Comparison of ENCODE assay signal across 21 cellular contexts in genomic region chr6:43610431-43610830, GRCh38. TPM values are rescaled to one million over a fixed set of nuclear protein-coding genes. Genes with fewer than 3 reads are reported as not detected.
DNase-seq lines count a peak whose midpoint lies in the region; ATAC-seq and TF ChIP-seq lines count a peak whose summit lies in the region.
"Had no signal": no experiment of that assay in that cellular context is flagged by ENCODE, and none has a peak within 500 bp of the region (broad histone marks: within the 10 kb centered on the region; RNA-seq: fewer than 3 reads in every experiment).

No MANE protein-coding gene starts in this region.

- no peaks in the 10 kb centered on the region for H3K9me1 ChIP-seq in IMR-90 (ENCODE audit: insufficient read depth, low read length)

- ATAC-seq in IMR-90 (ENCODE audit: low read depth), result no peak
- ATAC-seq in stimulated activated naive CD8-positive, alpha-beta T cell treated with anti-CD3 and anti-CD28 coated beads, Interleukin-15, amount 100 ng/mL, for 72 hours, result no peak
- ATAC-seq: A549 had no signal

- no peak for TF ChIP-seq RAD21 in IMR-90 (IDR thresholded peaks at IDR 0.05; ENCODE audit: low read length)

- no peak overlapping the region for H3K4ac ChIP-seq in IMR-90 (ENCODE audit: low read depth, low read length)
- H3K4ac ChIP-seq in trophoblast cell (ENCODE audit: low read depth, low read length), result no peak overlapping the region

- H3K9me3 Mint-ChIP-seq in brain, result no peaks in the 10 kb centered on the region
- no peaks in the 10 kb centered on the region for H3K9me3 Mint-ChIP-seq in stimulated activated naive CD8-positive, alpha-beta T cell treated with anti-CD3 and anti-CD28 coated beads, Interleukin-15, amount 100 ng/mL, for 72 hours
- H3K9me3 Mint-ChIP-seq: CD14-positive monocyte had no signal

- peaks cover 58% of the 10 kb centered on the region for H3K36me3 ChIP-seq in GM23248 (ENCODE audit: low read depth)
- peaks cover 19% of the 10 kb centered on the region for H3K36me3 ChIP-seq in IMR-90 (ENCODE audit: control insufficient read depth, insufficient read depth, low read length)
- peaks cover 22 to 28% of the 10 kb centered on the region in 2 experiments for H3K36me3 ChIP-seq in trophoblast cell (ENCODE audit: control insufficient read depth in 1 of 2, insufficient read depth in 2 of 2, low read length in 2 of 2)

- CTCF ChIA-PET in IMR-90 (lab: Yijun Ruan, JAX), result interaction anchor here (0.7 kb wide), 1 partner anchor 20 kb away, joined by 3 read pairs; no protein-coding TSS in a partner anchor

- H4K8ac ChIP-seq in IMR-90 (ENCODE audit: low read depth in 2 of 2, low read length in 2 of 2) (no peak overlapping the region), trophoblast cell (ENCODE audit: low read depth, low read length) (no peak overlapping the region)

- H2BK12ac ChIP-seq in trophoblast cell (ENCODE audit: low read length), result no peak overlapping the region

- DNase-seq in GM23248, result peak; percentile 46
- DNase-seq in IMR-90, result peak; percentile 14
- DNase-seq in trophoblast cell, result peak; percentile 44 to 54
- no peak for DNase-seq in HK-2 (ENCODE audit: unreplicated experiment)
- no peak for DNase-seq in stimulated activated naive CD8-positive, alpha-beta T cell treated with anti-CD3 and anti-CD28 coated beads, Interleukin-15, amount 100 ng/mL, for 72 hours
- no peak for DNase-seq in NCI-H2107 treated with DMSO at 0.1 percent for 48 hours (lab: John Stamatoyannopoulos, UW; ENCODE audit: unreplicated experiment)
- DNase-seq: EL, GF-D8, H7, NCI-H1092 treated with DMSO at 0.1 percent for 48 hours, NCI-H1436 treated with DMSO at 0.1 percent for 48 hours, NCI-H1930, NCI-H226, NCI-H524, Peyer's patch had no signal

- TF ChIP-seq CTCF in IMR-90 (conservative IDR thresholded peaks at IDR 0.05; ENCODE audit: low read depth, low read length), result no peak
- no peak for TF ChIP-seq CTCF in brain (conservative IDR thresholded peaks at IDR 0.05)

- no peak overlapping the region for H2BK15ac ChIP-seq in IMR-90 (ENCODE audit: low read depth, low read length)

- H3K27me3 ChIP-seq in GM23248 (replicated peaks; ENCODE audit: insufficient read depth), result no peaks in the 10 kb centered on the region
- no peaks in the 10 kb centered on the region for H3K27me3 ChIP-seq in IMR-90 (ENCODE audit: control insufficient read depth, insufficient read depth, low read length)
- H3K27me3 ChIP-seq in trophoblast cell (ENCODE audit: insufficient read depth, low read length), result no peaks in the 10 kb centered on the region
- H3K27me3 ChIP-seq: Peyer's patch had no signal

- in situ Hi-C loops in GM23248 (cut with MboI) (no loop called here), IMR-90 (cut with MboI; ENCODE audit: low sequenced_read_pairs) (no loop called here)

- H3K36me3 Mint-ChIP-seq in brain, result peaks cover 62% of the 10 kb centered on the region

- no peak overlapping the region for H4K12ac ChIP-seq in trophoblast cell (ENCODE audit: low read depth, low read length)

- H2BK20ac ChIP-seq in IMR-90 (ENCODE audit: low read depth, low read length), result no peak overlapping the region

- POLR2A ChIA-PET in IMR-90 (lab: Charles Lee; ENCODE audit: unreplicated experiment), result no interaction called here

- no peak overlapping the region for H4K5ac ChIP-seq in IMR-90 (ENCODE audit: low read depth, low read length)

- H2BK5ac ChIP-seq in IMR-90 (ENCODE audit: low read depth, low read length, poor library complexity, severe bottlenecking) (no peak overlapping the region), trophoblast cell (ENCODE audit: low read depth, low read length, poor library complexity) (no peak overlapping the region)

- H2BK120ac ChIP-seq in IMR-90 (ENCODE audit: low read depth, low read length) (no peak overlapping the region), trophoblast cell (ENCODE audit: insufficient read depth, low read length, poor library complexity) (no peak overlapping the region)

- H3K23ac ChIP-seq in IMR-90 (ENCODE audit: low read depth, low read length) (no peak overlapping the region), trophoblast cell (ENCODE audit: low read length) (no peak overlapping the region)

- H3K4me3 ChIP-seq in GM23248, result no peak overlapping the region
- no peak overlapping the region for H3K4me3 ChIP-seq in IMR-90 (ENCODE audit: insufficient read depth, low read depth, low read length)
- no peak overlapping the region for H3K4me3 ChIP-seq in trophoblast cell (ENCODE audit: low read depth, low read length)
- H3K4me3 ChIP-seq: A549, Peyer's patch had no signal

- intact Hi-C loops in IMR-90 (cut with micrococcal nuclease), result no loop called here

- H3K79me2 ChIP-seq in GM23248 (ENCODE audit: insufficient read depth) (no peaks in the 10 kb centered on the region; the same call in 1 of the 2 replicates), trophoblast cell (ENCODE audit: control insufficient read depth, insufficient read depth, low read length, poor library complexity) (no peaks in the 10 kb centered on the region)

- H3F3A ChIP-seq in GM23248 (ENCODE audit: insufficient read depth), result peaks cover 61% of the 10 kb centered on the region

- no peak overlapping the region for H2AK5ac ChIP-seq in IMR-90 (ENCODE audit: low read depth, low read length)
- no peak overlapping the region for H2AK5ac ChIP-seq in trophoblast cell (ENCODE audit: low read length)

- H3K9me2 ChIP-seq in GM23248 (ENCODE audit: insufficient read depth), result no peaks in the 10 kb centered on the region

- dilution Hi-C loops in IMR-90 (cut with HindIII; ENCODE audit: low sequenced_read_pairs, unreplicated experiment), result no loop called here

- TF ChIP-seq POLR2A in IMR-90 (IDR thresholded peaks at IDR 0.05; ENCODE audit: low read depth, low read length), result no peak

- H4K20me1 ChIP-seq in GM23248 (ENCODE audit: insufficient read depth) (no peaks in the 10 kb centered on the region), IMR-90 (ENCODE audit: insufficient read depth, low read length) (peaks cover 4% of the 10 kb centered on the region; the same call in 1 of the 2 replicates)

- H3K4me1 ChIP-seq in GM23248 (ENCODE audit: insufficient read depth) (peaks cover 10% of the 10 kb centered on the region), IMR-90 (ENCODE audit: control insufficient read depth, insufficient read depth, low read length) (no peaks in the 10 kb centered on the region), trophoblast cell (ENCODE audit: control insufficient read depth in 1 of 2, insufficient read depth in 2 of 2, low read length in 2 of 2) (peaks cover 3 to 5% of the 10 kb centered on the region in 2 experiments)
- H3K4me1 ChIP-seq: A549, Peyer's patch had no signal

- peaks cover 12% of the 10 kb centered on the region for H3K4me1 Mint-ChIP-seq in brain
- peaks cover 5% of the 10 kb centered on the region for H3K4me1 Mint-ChIP-seq in stimulated activated naive CD8-positive, alpha-beta T cell treated with anti-CD3 and anti-CD28 coated beads, Interleukin-15, amount 100 ng/mL, for 72 hours

- no peak overlapping the region for H4K91ac ChIP-seq in IMR-90 (ENCODE audit: insufficient read depth, low read depth, low read length)
- no peak overlapping the region for H4K91ac ChIP-seq in trophoblast cell (ENCODE audit: low read depth, low read length)

- no peak overlapping the region for H2AFZ ChIP-seq in GM23248
- no peak overlapping the region for H2AFZ ChIP-seq in IMR-90 (replicated peaks; ENCODE audit: low read length, poor library complexity)
- no peak overlapping the region for H2AFZ ChIP-seq in trophoblast cell (ENCODE audit: insufficient read depth, low read length, poor library complexity)

- H3K56ac ChIP-seq in IMR-90 (ENCODE audit: extremely low read depth, insufficient read depth, low read length), result no peak overlapping the region

- 89 to 94% methylated on average over 5 of the region's 5 CpGs for WGBS in GM23248 (ENCODE audit: low coverage in 1 of 2, low lambda C conversion rate in 2 of 2, missing lambda C conversion rate in 2 of 2), 2 experiments
- 93% methylated on average over 3 of the region's 5 CpGs; no CpG with 5 or more reads in 1 of the 2 experiments for WGBS in IMR-90 (ENCODE audit: extremely low coverage in 2 of 2, insufficient read length in 1 of 2), 2 experiments
- no CpG with 5 or more reads among the region's 5 CpGs for WGBS in trophoblast cell (ENCODE audit: extremely low coverage, insufficient coverage, insufficient read length)

- no peak overlapping the region for H2AK9ac ChIP-seq in IMR-90 (replicated peaks; ENCODE audit: low read depth, low read length, poor library complexity)

- no TSS peak for BruUV-seq in IMR-90 (replicated peaks; lab: Mats Ljungman, UMichigan)

- H3K79me1 ChIP-seq in IMR-90 (ENCODE audit: low read depth in 1 of 2, low read length in 2 of 2), result peaks cover 2 to 24% of the 10 kb centered on the region in 2 experiments
- no peaks in the 10 kb centered on the region for H3K79me1 ChIP-seq in trophoblast cell (ENCODE audit: low read length)

- no peaks in the 10 kb centered on the region for H3K9me3 ChIP-seq in GM23248 (ENCODE audit: low read depth)
- no peaks in the 10 kb centered on the region for H3K9me3 ChIP-seq in IMR-90 (ENCODE audit: control insufficient read depth, insufficient read depth, low read length)
- H3K9me3 ChIP-seq in trophoblast cell (ENCODE audit: insufficient read depth, low read depth, low read length), result no peaks in the 10 kb centered on the region
- H3K9me3 ChIP-seq: A549, Peyer's patch had no signal

- H3K9ac ChIP-seq in GM23248, result no peak overlapping the region
- no peak overlapping the region for H3K9ac ChIP-seq in IMR-90 (ENCODE audit: low read depth, low read length)
- no peak overlapping the region for H3K9ac ChIP-seq in trophoblast cell (ENCODE audit: low read length)
- H3K9ac ChIP-seq: KMS-11 had no signal

- no peak overlapping the region for H3K14ac ChIP-seq in IMR-90 (replicated peaks; ENCODE audit: low read depth, low read length)
- H3K14ac ChIP-seq in trophoblast cell (ENCODE audit: low read length), result no peak overlapping the region

- H3K27ac Mint-ChIP-seq in brain, result peak overlapping the region in 3 of 5 experiments; percentile 5 to 68 (median 15)
- peak overlapping the region in 1 of 2 donors; percentile 61 for H3K27ac Mint-ChIP-seq in stimulated activated naive CD8-positive, alpha-beta T cell treated with anti-CD3 and anti-CD28 coated beads, Interleukin-15, amount 100 ng/mL, for 72 hours
- H3K27ac Mint-ChIP-seq: B cell had no signal

- no peak overlapping the region for H3K18ac ChIP-seq in IMR-90 (ENCODE audit: low read depth, low read length)
- H3K18ac ChIP-seq in trophoblast cell (ENCODE audit: low read length), result no peak overlapping the region

- H3K27ac ChIP-seq in GM23248, result no peak overlapping the region
- no peak overlapping the region for H3K27ac ChIP-seq in IMR-90 (ENCODE audit: insufficient read depth, low read length)
- H3K27ac ChIP-seq in trophoblast cell (ENCODE audit: low read depth, low read length), result no peak overlapping the region
- H3K27ac ChIP-seq: A549, KMS-11, Peyer's patch had no signal

- H3K4me2 ChIP-seq in GM23248 (ENCODE audit: unreplicated experiment) (no peak overlapping the region), IMR-90 (ENCODE audit: low read depth, low read length) (no peak overlapping the region), trophoblast cell (ENCODE audit: low read length) (no peak overlapping the region)
- H3K4me2 ChIP-seq: A549, KMS-11 had no signal

- no peaks in the 10 kb centered on the region for H3K27me3 Mint-ChIP-seq in brain
- no peaks in the 10 kb centered on the region for H3K27me3 Mint-ChIP-seq in stimulated activated naive CD8-positive, alpha-beta T cell treated with anti-CD3 and anti-CD28 coated beads, Interleukin-15, amount 100 ng/mL, for 72 hours
- H3K27me3 Mint-ChIP-seq: B cell had no signal

- H3K4me3 Mint-ChIP-seq in brain, result no peak overlapping the region
- no peak overlapping the region for H3K4me3 Mint-ChIP-seq in stimulated activated naive CD8-positive, alpha-beta T cell treated with anti-CD3 and anti-CD28 coated beads, Interleukin-15, amount 100 ng/mL, for 72 hours
- H3K4me3 Mint-ChIP-seq: B cell, CD14-positive monocyte had no signal

RNA-seq across cellular contexts. Expression of gene GTPBP2, which starts 18.6 kb away (rescaled TPM):
- total RNA-seq in GM23248 (2014; rRNA removed; shearing (Covaris generic)), result 80.7 and 88.3 TPM in 2 replicates
- polyA plus RNA-seq in GM23248 (2016; fragmentation: Nextera tagmentation; extraction: Ambion mirVana), result 15.5 and 15.9 TPM in 2 replicates
- 34.2 and 38.4 TPM in 2 replicates for total RNA-seq in IMR-90 (2012; rRNA removed)
- 79.7 and 86.6 TPM in 2 replicates for polyA plus RNA-seq in IMR-90 (2012; rRNA removed)
- polyA plus RNA-seq in IMR-90 (2012; cell fraction: cytosol; rRNA removed), result 30.1 and 40.2 TPM in 2 replicates
- 470 and 640 TPM in 2 replicates for polyA plus RNA-seq in IMR-90 (2012; cell fraction: nucleus; rRNA removed; ENCODE audit: low replicate concordance)
- polyA plus RNA-seq in brain (ENCODE audit: insufficient read depth, low read depth, low replicate concordance), result 57.8 TPM
- 55.6 and 59.2 TPM in 2 replicates for polyA plus RNA-seq in trophoblast cell (2013)

RNA-seq across cellular contexts. Expression of gene MAD2L1BP, which starts 25.2 kb away (rescaled TPM):
- 33.1 and 33.9 TPM in 2 replicates for total RNA-seq in GM23248 (2014; rRNA removed; shearing (Covaris generic))
- polyA plus RNA-seq in GM23248 (2016; fragmentation: Nextera tagmentation; extraction: Ambion mirVana), result 32.9 and 34.2 TPM in 2 replicates
- total RNA-seq in IMR-90 (2012; rRNA removed), result 28.1 and 31.1 TPM in 2 replicates
- 40.4 and 50.2 TPM in 2 replicates for polyA plus RNA-seq in IMR-90 (2012; rRNA removed)
- 20.9 and 32.3 TPM in 2 replicates for polyA plus RNA-seq in IMR-90 (2012; cell fraction: cytosol; rRNA removed)
- 22.5 and 23.5 TPM in 2 replicates for polyA plus RNA-seq in IMR-90 (2012; cell fraction: nucleus; rRNA removed; ENCODE audit: low replicate concordance)
- polyA plus RNA-seq in brain (ENCODE audit: insufficient read depth, low read depth, low replicate concordance), result 32.9 TPM
- 20.6 and 21.2 TPM in 2 replicates for polyA plus RNA-seq in trophoblast cell (2013)

RNA-seq across cellular contexts. Expression of gene RSPH9, which starts 34.4 kb away (rescaled TPM):
- total RNA-seq in GM23248 (2014; rRNA removed; shearing (Covaris generic)), result 0.11 TPM in 1 of 2 replicates, not detected in the other
- polyA plus RNA-seq in GM23248 (2016; fragmentation: Nextera tagmentation; extraction: Ambion mirVana) (1.2 and 1.3 TPM in 2 replicates), IMR-90 (2012; rRNA removed) (0.21 and 0.24 TPM in 2 replicates), brain (ENCODE audit: insufficient read depth, low read depth, low replicate concordance) (4.1 TPM)
- total RNA-seq in IMR-90 (2012; rRNA removed), result under 0.01 and 0.18 TPM in 2 replicates
- 0.34 and 0.38 TPM in 2 replicates for polyA plus RNA-seq in IMR-90 (2012; cell fraction: cytosol; rRNA removed)
- polyA plus RNA-seq in IMR-90 (2012; cell fraction: nucleus; rRNA removed; ENCODE audit: low replicate concordance), result 0.14 and 0.24 TPM in 2 replicates
- 0.19 and 0.23 TPM in 2 replicates for polyA plus RNA-seq in trophoblast cell (2013)
- total RNA-seq: B cell, HT1080 had no signal

RNA-seq across cellular contexts. Expression of gene POLH, which starts 34.4 kb away (rescaled TPM):
- 27.6 and 28.6 TPM in 2 replicates for total RNA-seq in GM23248 (2014; rRNA removed; shearing (Covaris generic))
- polyA plus RNA-seq in GM23248 (2016; fragmentation: Nextera tagmentation; extraction: Ambion mirVana), result 23.0 and 25.3 TPM in 2 replicates
- 25.8 and 26.0 TPM in 2 replicates for total RNA-seq in IMR-90 (2012; rRNA removed)
- polyA plus RNA-seq in IMR-90 (2012; rRNA removed), result 13.1 and 13.3 TPM in 2 replicates
- 4.7 and 6.3 TPM in 2 replicates for polyA plus RNA-seq in IMR-90 (2012; cell fraction: cytosol; rRNA removed)
- polyA plus RNA-seq in IMR-90 (2012; cell fraction: nucleus; rRNA removed; ENCODE audit: low replicate concordance), result 3.2 and 14.1 TPM in 2 replicates
- polyA plus RNA-seq in brain (ENCODE audit: insufficient read depth, low read depth, low replicate concordance), result 14.0 TPM
- polyA plus RNA-seq in trophoblast cell (2013), result 11.2 and 12.6 TPM in 2 replicates

RNA-seq across cellular contexts. Expression of gene XPO5, which starts 34.6 kb away (rescaled TPM):
- total RNA-seq in GM23248 (2014; rRNA removed; shearing (Covaris generic)), result 27.6 and 29.5 TPM in 2 replicates
- polyA plus RNA-seq in GM23248 (2016; fragmentation: Nextera tagmentation; extraction: Ambion mirVana) (17.9 and 18.8 TPM in 2 replicates), IMR-90 (2012; rRNA removed) (27.3 and 29.0 TPM in 2 replicates), brain (ENCODE audit: insufficient read depth, low read depth, low replicate concordance) (54.6 TPM)
- 30.0 and 30.1 TPM in 2 replicates for total RNA-seq in IMR-90 (2012; rRNA removed)
- 7.0 and 15.6 TPM in 2 replicates for polyA plus RNA-seq in IMR-90 (2012; cell fraction: cytosol; rRNA removed)
- 25.4 and 42.1 TPM in 2 replicates for polyA plus RNA-seq in IMR-90 (2012; cell fraction: nucleus; rRNA removed; ENCODE audit: low replicate concordance)
- polyA plus RNA-seq in trophoblast cell (2013), result 27.8 and 30.9 TPM in 2 replicates

Comparison
In these comparisons a context has a peak if more than half of its experiments do, and no peak if none do; other contexts are left out.
1. DNase-seq: peak in GM23248 (single experiment), IMR-90 (single experiment) and trophoblast cell (2 of 2); none in HK-2 (single experiment), stimulated activated naive CD8-positive, alpha-beta T cell treated with anti-CD3 and anti-CD28 coated beads, Interleukin-15, amount 100 ng/mL, for 72 hours (0 of 2) and NCI-H2107 treated with DMSO at 0.1 percent for 48 hours (single experiment).